20 cellular contexts compared by ENCODE assay signal in genomic region chr5:154653418-154653763, GRCh38.
DNase-seq lines count a peak whose midpoint lies in the region; ATAC-seq, FAIRE-seq and TF ChIP-seq lines count a peak whose summit lies in the region.
"Had no signal": no experiment of that assay in that cellular context is flagged by ENCODE, and none has a peak within 500 bp of the region (broad histone marks: within the 10 kb centered on the region; RNA-seq: fewer than 3 reads in every experiment).

No MANE protein-coding gene starts in this region.

- TF ChIP-seq CTCF in BE2C (IDR thresholded peaks at IDR 0.05; ENCODE audit: low read depth, low read length) (no peak), endodermal cell (conservative IDR thresholded peaks at IDR 0.05) (no peak), pancreas (IDR thresholded peaks at IDR 0.05) (no peak)

- H3K27ac ChIP-seq in endodermal cell (ENCODE audit: low read depth, low read length) (no peak overlapping the region), pancreas (peak overlapping the region; percentile 31 to 57 (median 43))
- H3K27ac ChIP-seq: neutrophil had no signal

- FAIRE-seq in pancreas (lab: Jason Lieb, UNC): no peak
- FAIRE-seq: HTR-8/SVneo had no signal

- H3K36me3 ChIP-seq in BE2C: no peaks in the 10 kb centered on the region
- H3K36me3 ChIP-seq in endodermal cell (ENCODE audit: control insufficient read depth, insufficient read depth, low read length): no peaks in the 10 kb centered on the region
- no peaks in the 10 kb centered on the region for H3K36me3 ChIP-seq in pancreas
- H3K36me3 ChIP-seq: neutrophil had no signal

- 95 to 97% methylated on average over 3 of the region's 3 CpGs for WGBS in endodermal cell (ENCODE audit: insufficient coverage in 1 of 2, insufficient read length in 1 of 2), 2 experiments
- WGBS in pancreas, 2 donors: 26 to 31% methylated on average over 3 of the region's 3 CpGs

- ATAC-seq in pancreas (peak; percentile 53 to 82 (median 72)), GM18519 (IDR thresholded peaks at IDR 0.05; ENCODE audit: low FRiP score, unreplicated experiment) (no peak)
- ATAC-seq: PC-3 had no signal

- intact Hi-C loops in pancreas (cut with DNase I): loop anchor here in 2 of 3 donors (5.0 to 10.0 kb wide), 2 partner anchors 111 to 159 kb away; no protein-coding TSS in a partner anchor

- H3K4me1 Mint-ChIP-seq in endodermal cell: peaks cover 7% of the 10 kb centered on the region

- peaks cover 10% of the 10 kb centered on the region for H3K4me1 ChIP-seq in BE2C
- H3K4me1 ChIP-seq in endodermal cell (ENCODE audit: control insufficient read depth, insufficient read depth, low read length): peaks cover 6% of the 10 kb centered on the region
- peaks cover 7 to 28% (median 22%) of the 10 kb centered on the region in 3 donors for H3K4me1 ChIP-seq in pancreas

- H3K4me3 ChIP-seq in BE2C (ENCODE audit: low read depth, low read length): no peak overlapping the region
- H3K4me3 ChIP-seq in endodermal cell (ENCODE audit: low read length): no peak overlapping the region
- H3K4me3 ChIP-seq in pancreas: no peak overlapping the region

- no peak overlapping the region for H3K4me3 Mint-ChIP-seq in endodermal cell
- H3K4me3 Mint-ChIP-seq: dendritic cell treated with granulocyte-macrophage colony-stimulating factor and Interleukin-4, amounts not matched to agents 40 ng/mL and 50 ng/mL, for 4 days; mesothelial cell of epicardium had no signal

- H3K27me3 ChIP-seq in BE2C (no peaks in the 10 kb centered on the region), endodermal cell (ENCODE audit: control insufficient read depth, insufficient read depth, low read length, poor library complexity, severe bottlenecking) (no peaks in the 10 kb centered on the region), pancreas (no peaks in the 10 kb centered on the region)

- no peaks in the 10 kb centered on the region for H3K9me3 Mint-ChIP-seq in endodermal cell
- H3K9me3 Mint-ChIP-seq: dendritic cell treated with granulocyte-macrophage colony-stimulating factor and Interleukin-4, amounts not matched to agents 40 ng/mL and 50 ng/mL, for 4 days; mesothelial cell of epicardium had no signal

- H3K9me3 ChIP-seq in BE2C: no peaks in the 10 kb centered on the region
- H3K9me3 ChIP-seq in endodermal cell (ENCODE audit: control insufficient read depth, low read length): no peaks in the 10 kb centered on the region
- no peaks in the 10 kb centered on the region for H3K9me3 ChIP-seq in pancreas
- H3K9me3 ChIP-seq: neutrophil had no signal

- H3K27ac Mint-ChIP-seq in endodermal cell: no peak overlapping the region

- H3K27me3 Mint-ChIP-seq in endodermal cell (ENCODE audit: insufficient read depth): peaks cover 4% of the 10 kb centered on the region

- peak; percentile 30 for DNase-seq in BE2C
- peak; percentile 40 for DNase-seq in HuH-7.5 (ENCODE audit: low spot score)
- peak; percentile 52 for DNase-seq in endodermal cell
- peak; percentile 29 to 92 (median 76) for DNase-seq in pancreas
- DNase-seq in GM19240 (ENCODE audit: insufficient read length, low spot score): no peak
- DNase-seq in midbrain (lab: John Stamatoyannopoulos, UW): no peak
- DNase-seq in kidney glomerular epithelial cell (lab: John Stamatoyannopoulos, UW): no peak
- DNase-seq: activated CD4-positive, alpha-beta T cell treated with anti-CD3 and anti-CD28 coated beads for 48 hours; activated CD8-positive, alpha-beta memory T cell treated with anti-CD3 and anti-CD28 coated beads, Interleukin-2, amount 50 U/mL, for 48 hours; activated naive CD4-positive, alpha-beta T cell; NCI-H2029; NCI-H524 treated with DMSO at 0.1 percent for 48 hours; PC-3; stimulated activated CD4-positive, alpha-beta T cell treated with anti-CD3 and anti-CD28 coated beads, Interleukin-1b, Interleukin-23, amount 100 ng/mL, for 48 hours; substantia nigra had no signal

- no peaks in the 10 kb centered on the region for H3K36me3 Mint-ChIP-seq in endodermal cell (ENCODE audit: low read depth)
- H3K36me3 Mint-ChIP-seq: mesothelial cell of epicardium had no signal

- no peak overlapping the region for H3K9ac ChIP-seq in endodermal cell (ENCODE audit: extremely low read depth, low read length, poor library complexity, severe bottlenecking)

Comparison
In these comparisons a context has a peak if more than half of its experiments do, and no peak if none do; other contexts are left out.
1. DNase-seq: peak in BE2C (single experiment), HuH-7.5 (single experiment), endodermal cell (single experiment) and pancreas (6 of 6); none in GM19240 (single experiment), midbrain (single experiment) and kidney glomerular epithelial cell (single experiment).